Comparison of ENCODE assay signal across 1 cellular context in genomic region chr7:130205084-130205947, GRCh38.
TF ChIP-seq lines count a peak whose summit lies in the region.

TSS of gene TMEM209 (minus strand) at chr7:130205406. CDS start at chr7:130205375, 31 bp downstream.

TF ChIP-seq in GM12878, 131 proteins besides CTCF, POLR2A, EP300 and RAD21 (continued from another document):
- no peak for TF ChIP-seq NFYA (IDR thresholded peaks at IDR 0.05; ENCODE audit: borderline replicate concordance, low read depth, low read length)
- TF ChIP-seq IRF3 (IDR thresholded peaks at IDR 0.05) = no peak
- TF ChIP-seq BRCA1 (IDR thresholded peaks at IDR 0.05; ENCODE audit: low read depth, low read length) = peak; percentile 99
- TF ChIP-seq JUND (IDR thresholded peaks at IDR 0.05; ENCODE audit: low read depth, low read length) = no peak
- peak; percentile 39 for TF ChIP-seq RUNX3 (IDR thresholded peaks at IDR 0.05; ENCODE audit: low read length)
- TF ChIP-seq PAX5 (IDR thresholded peaks at IDR 0.05; ENCODE audit: borderline replicate concordance, low read depth, low read length) = 0 out of 2 replicates have a peak, but pooled peaks have one; percentile 33
- peak; percentile 52 for TF ChIP-seq SIX5 (IDR thresholded peaks at IDR 0.05; ENCODE audit: low read depth, low read length, severe bottlenecking)
- peak; percentile 77 for TF ChIP-seq NKRF (conservative IDR thresholded peaks at IDR 0.05)
- TF ChIP-seq PAX8 (IDR thresholded peaks at IDR 0.05) = no peak
- TF ChIP-seq BCLAF1 (IDR thresholded peaks at IDR 0.05) = no peak
- TF ChIP-seq PBX3 (IDR thresholded peaks at IDR 0.05; ENCODE audit: insufficient replicate concordance, low read depth, low read length) = no peak
- TF ChIP-seq FOXK2 (IDR thresholded peaks at IDR 0.05) = no peak
- peak; percentile 96 for TF ChIP-seq NR2C1 (IDR thresholded peaks at IDR 0.05)
- TF ChIP-seq GATAD2B (conservative IDR thresholded peaks at IDR 0.05; ENCODE audit: low read depth) = no peak; the same call in 1 of the 2 replicates
- TF ChIP-seq RBBP5 (conservative IDR thresholded peaks at IDR 0.05) = no peak
- no peak for TF ChIP-seq ZBTB11 (CRISPR knock-in tag; IDR thresholded peaks at IDR 0.05)
- TF ChIP-seq ZSCAN29 (IDR thresholded peaks at IDR 0.05) = no peak
- peak; percentile 68; the same call in 1 of the 2 replicates for TF ChIP-seq EED (IDR thresholded peaks at IDR 0.05; ENCODE audit: low read depth)
- TF ChIP-seq ZNF687 (IDR thresholded peaks at IDR 0.05) = 0 out of 2 replicates have a peak, but pooled peaks have one; percentile 45
- TF ChIP-seq ZBTB4 (CRISPR knock-in tag; IDR thresholded peaks at IDR 0.05) = no peak
- peak in 1 of 2 experiments; percentile 61; a peak in 2 of 4 replicates for TF ChIP-seq IKZF2 (IDR thresholded peaks at IDR 0.05)
- no peak for TF ChIP-seq MTA3 (IDR thresholded peaks at IDR 0.05; ENCODE audit: borderline replicate concordance, low read length)
- no peak; the same call in 1 of the 2 replicates for TF ChIP-seq ZNF217 (IDR thresholded peaks at IDR 0.05)
- no peak for TF ChIP-seq TARDBP (IDR thresholded peaks at IDR 0.05; ENCODE audit: borderline replicate concordance)
- peak; percentile 95 for TF ChIP-seq PML (IDR thresholded peaks at IDR 0.05; ENCODE audit: low read length)
- TF ChIP-seq ZNF384 (IDR thresholded peaks at IDR 0.05; ENCODE audit: borderline replicate concordance, low read depth, low read length) = no peak
- TF ChIP-seq POLR2AphosphoS5 (IDR thresholded peaks at IDR 0.05; ENCODE audit: low read length) = peak; percentile 99
- no peak for TF ChIP-seq FOXM1 (IDR thresholded peaks at IDR 0.05; ENCODE audit: low read depth, low read length)
- peak; percentile 89; the same call in 1 of the 2 replicates for TF ChIP-seq BMI1 (IDR thresholded peaks at IDR 0.05; ENCODE audit: borderline replicate concordance)
- TF ChIP-seq E2F8 (IDR thresholded peaks at IDR 0.05; ENCODE audit: low read depth, partially characterized antibody) = no peak
- no peak for TF ChIP-seq ZNF207 (IDR thresholded peaks at IDR 0.05; ENCODE audit: borderline replicate concordance)
- no peak for TF ChIP-seq USF1 (IDR thresholded peaks at IDR 0.05; ENCODE audit: borderline replicate concordance, extremely low read length, insufficient read depth, low read depth, low read length)
- TF ChIP-seq DPF2 (IDR thresholded peaks at IDR 0.05) = no peak
